ENCODE assay signal across 8 cellular contexts in the genomic region with DNA sequence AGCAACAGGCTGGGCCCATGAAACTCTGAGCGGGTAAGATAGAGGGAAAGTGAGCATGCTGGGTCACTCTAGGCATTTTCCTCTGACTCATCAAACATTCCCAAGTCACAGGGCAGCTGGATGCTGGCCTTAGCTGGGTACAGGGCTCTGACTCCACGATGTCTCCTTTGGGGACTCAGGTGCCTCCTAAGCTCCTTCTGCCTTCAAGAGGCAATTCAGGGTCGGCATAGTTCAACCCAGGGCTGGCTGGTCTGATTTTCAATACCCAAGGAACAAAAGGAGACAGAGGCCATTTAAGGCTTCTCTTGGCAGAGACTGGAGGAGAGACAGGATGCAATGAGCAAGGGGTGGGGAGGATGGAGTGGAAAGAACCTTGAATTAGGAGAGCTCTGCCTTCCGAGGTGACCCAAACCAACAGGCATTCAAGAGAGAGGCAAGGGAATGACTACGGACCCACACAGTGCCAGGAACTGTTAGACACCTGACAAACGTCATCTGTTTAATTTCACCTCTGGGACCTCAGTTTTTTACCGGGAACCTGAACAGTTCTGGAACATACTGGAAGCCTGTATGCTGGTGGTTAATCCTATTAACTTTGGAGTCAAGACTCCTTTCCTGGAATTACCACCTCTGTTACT. TPM values are rescaled to one million over a fixed set of nuclear protein-coding genes. Genes with fewer than 3 reads are reported as not detected.
DNase-seq lines count a peak whose midpoint lies in the region; ATAC-seq, FAIRE-seq and TF ChIP-seq lines count a peak whose summit lies in the region.

No MANE protein-coding gene starts in this region.

- H3K4me3 ChIP-seq in mucosa of descending colon = peak overlapping the region; percentile 85

- H3K9me3 ChIP-seq in KOPT-K1 (ENCODE audit: insufficient read depth, low read length, poor library complexity, severe bottlenecking) = no peaks in the 10 kb centered on the region
- H3K9me3 ChIP-seq in mucosa of descending colon = no peaks in the 10 kb centered on the region

- no peak for FAIRE-seq in GM12892 (lab: Jason Lieb, UNC)

- ATAC-seq in mucosa of descending colon = no peak
- ATAC-seq in stimulated activated effector memory CD8-positive, alpha-beta T cell treated with anti-CD3 and anti-CD28 coated beads, Interleukin-12 subunit alpha, Interleukin-12 subunit beta, amount 100 ng/mL, for 72 hours = no peak

- H3K9me3 Mint-ChIP-seq in stimulated activated effector memory CD8-positive, alpha-beta T cell treated with anti-CD3 and anti-CD28 coated beads, Interleukin-12 subunit alpha, Interleukin-12 subunit beta, amount 100 ng/mL, for 72 hours = no peaks in the 10 kb centered on the region

- peaks cover 6% of the 10 kb centered on the region for H3K4me1 ChIP-seq in mucosa of descending colon (ENCODE audit: low read depth)

- H3K36me3 Mint-ChIP-seq in stimulated activated effector memory CD8-positive, alpha-beta T cell treated with anti-CD3 and anti-CD28 coated beads, Interleukin-12 subunit alpha, Interleukin-12 subunit beta, amount 100 ng/mL, for 72 hours = peaks cover 42% of the 10 kb centered on the region

- H3K4me3 Mint-ChIP-seq in stimulated activated effector memory CD8-positive, alpha-beta T cell treated with anti-CD3 and anti-CD28 coated beads, Interleukin-12 subunit alpha, Interleukin-12 subunit beta, amount 100 ng/mL, for 72 hours = no peak overlapping the region

- H3K27ac Mint-ChIP-seq in stimulated activated effector memory CD8-positive, alpha-beta T cell treated with anti-CD3 and anti-CD28 coated beads, Interleukin-12 subunit alpha, Interleukin-12 subunit beta, amount 100 ng/mL, for 72 hours = no peak overlapping the region

- intact Hi-C loops in mucosa of descending colon (cut with DNase I, micrococcal nuclease) = no loop called here

- DNase-seq in AG08395 (ENCODE audit: low spot score) (peak; percentile 79), ecto neural progenitor cell (ENCODE audit: low spot score) (peak; percentile 53), mucosa of descending colon (no peak), NCI-H146 treated with DMSO at 0.1 percent for 48 hours (lab: John Stamatoyannopoulos, UW; ENCODE audit: unreplicated experiment) (no peak), GM12892 (ENCODE audit: insufficient read length) (no peak), 8988T (no peak)
- DNase-seq in stimulated activated effector memory CD8-positive, alpha-beta T cell treated with anti-CD3 and anti-CD28 coated beads, Interleukin-12 subunit alpha, Interleukin-12 subunit beta, amount 100 ng/mL, for 72 hours (ENCODE audit: low spot score in 2 of 2) = no peak

- TF ChIP-seq POLR2A in GM12892 (IDR thresholded peaks at IDR 0.05; ENCODE audit: low read depth, low read length) = no peak

- no peak for TF ChIP-seq CTCF in mucosa of descending colon (IDR thresholded peaks at IDR 0.05)

- H3K27ac ChIP-seq in KOPT-K1 (ENCODE audit: low read depth, low read length, poor library complexity, severe bottlenecking) = peak overlapping the region; percentile 82

- H3K36me3 ChIP-seq in KOPT-K1 (ENCODE audit: insufficient read depth, low read length) (peaks cover 25% of the 10 kb centered on the region), mucosa of descending colon (ENCODE audit: low read depth) (peaks cover 5% of the 10 kb centered on the region)

- peaks cover 27% of the 10 kb centered on the region for H3K4me1 Mint-ChIP-seq in stimulated activated effector memory CD8-positive, alpha-beta T cell treated with anti-CD3 and anti-CD28 coated beads, Interleukin-12 subunit alpha, Interleukin-12 subunit beta, amount 100 ng/mL, for 72 hours

RNA-seq across cellular contexts. Expression of a gene that starts 0.9 kb away (rescaled TPM):
- 100 to 1,000 TPM in 1 of 3 donors, 10 to 100 TPM in 2; 99.1 to 114 (median 99.8) TPM for total RNA-seq in mucosa of descending colon
- 51.0 TPM for polyA plus RNA-seq in GM12892 (2012; ENCODE audit: missing spikeins)

RNA-seq across cellular contexts. Expression of a gene that starts 10.0 kb away (rescaled TPM):
- 10 to 100 TPM; 18.4 to 40.2 (median 23.0) TPM for total RNA-seq in mucosa of descending colon
- polyA plus RNA-seq in GM12892 (2012; ENCODE audit: missing spikeins) = 18.6 TPM

RNA-seq across cellular contexts. Expression of a gene that starts 24.2 kb away (rescaled TPM):
- total RNA-seq in mucosa of descending colon = 10 to 100 TPM; 44.5 to 77.4 (median 53.4) TPM
- 1.3 TPM for polyA plus RNA-seq in GM12892 (2012; ENCODE audit: missing spikeins)

RNA-seq across cellular contexts. Expression of a gene that starts 42.5 kb away (rescaled TPM):
- 10 to 100 TPM; 13.7 to 23.8 (median 15.4) TPM for total RNA-seq in mucosa of descending colon
- polyA plus RNA-seq in GM12892 (2012; ENCODE audit: missing spikeins) = 7.7 TPM

RNA-seq across cellular contexts. Expression of a gene that starts 50.5 kb away (rescaled TPM):
- 10 to 100 TPM; 87.0 to 98.0 (median 89.4) TPM for total RNA-seq in mucosa of descending colon
- polyA plus RNA-seq in GM12892 (2012; ENCODE audit: missing spikeins) = 37.0 TPM

Comparison
In these comparisons a context has a peak if more than half of its experiments do, and no peak if none do; other contexts are left out.
1. DNase-seq: peak in AG08395 (single experiment) and ecto neural progenitor cell (single experiment); none in mucosa of descending colon (0 of 3), NCI-H146 treated with DMSO at 0.1 percent for 48 hours (single experiment), GM12892 (single experiment), 8988T (single experiment) and stimulated activated effector memory CD8-positive, alpha-beta T cell treated with anti-CD3 and anti-CD28 coated beads, Interleukin-12 subunit alpha, Interleukin-12 subunit beta, amount 100 ng/mL, for 72 hours (0 of 2).